Comparison of ENCODE assay signal across 24 cellular contexts in genomic region chr7:5622746-5623145, GRCh38.
"Had no signal": no experiment of that assay in that cellular context is flagged by ENCODE, and none has a peak within 500 bp of the region (broad histone marks: within the 10 kb centered on the region; RNA-seq: fewer than 3 reads in every experiment).

No MANE protein-coding gene starts in this region.

- H3K4me1 ChIP-seq: right atrium auricular region, testis had no signal

- H3K4me3 ChIP-seq: coronary artery, esophagus muscularis mucosa, gastroesophageal sphincter, left ventricle myocardium inferior, lung, right atrium auricular region, sigmoid colon, skin epidermis, testis, tibial nerve, upper lobe of right lung had no signal

- H3K9me3 ChIP-seq: esophagus muscularis mucosa, gastroesophageal sphincter, left ventricle myocardium inferior, neutrophil, right atrium auricular region, sigmoid colon, testis, tibial nerve, upper lobe of right lung had no signal

- H3K27me3 ChIP-seq: esophagus muscularis mucosa, gastroesophageal sphincter, neutrophil, right atrium auricular region, sigmoid colon, testis, tibial nerve, upper lobe of right lung had no signal

- FAIRE-seq: keratinocyte had no signal

- H3K27ac ChIP-seq: coronary artery, epithelial cell of prostate, esophagus muscularis mucosa, gastroesophageal sphincter, left ventricle myocardium inferior, neutrophil, right atrium auricular region, sigmoid colon, skin epidermis, testis, tibial nerve, upper lobe of right lung had no signal

- DNase-seq: effector CD8-positive, alpha-beta T cell; immature natural killer cell; left cardiac atrium; left ventricle myocardium inferior; mesenchymal stem cell; midbrain; nephron progenitor cell; sigmoid colon; stimulated activated CD4-positive, alpha-beta T cell treated with anti-CD3 and anti-CD28 coated beads, Interleukin-2, amount 100 ng/mL, for 24 hours; stimulated activated CD4-positive, alpha-beta T cell treated with anti-CD3 and anti-CD28 coated beads, Interleukin-4, amount 100 ng/mL, for 4 hours; stimulated activated naive B cell treated with anti-CD40 and anti-IgM and Interleukin-4, amounts not matched to agents 10 μg/mL and 1 μg/mL and 100 μg/mL, for 72 hours; stimulated activated naive CD8-positive, alpha-beta T cell treated with anti-CD3 and anti-CD28 coated beads, Interleukin-15, amount 100 ng/mL, for 72 hours; testis; upper lobe of right lung had no signal

- ATAC-seq: gastroesophageal sphincter; left cardiac atrium; stimulated activated naive B cell treated with anti-CD40 and anti-IgM and Interleukin-4, amounts not matched to agents 10 μg/mL and 1 μg/mL and 100 μg/mL, for 72 hours; stimulated activated naive CD8-positive, alpha-beta T cell treated with anti-CD3 and anti-CD28 coated beads, Interleukin-15, amount 100 ng/mL, for 72 hours; upper lobe of right lung had no signal
